ENCODE assay signal across 21 cellular contexts in the genomic region with DNA sequence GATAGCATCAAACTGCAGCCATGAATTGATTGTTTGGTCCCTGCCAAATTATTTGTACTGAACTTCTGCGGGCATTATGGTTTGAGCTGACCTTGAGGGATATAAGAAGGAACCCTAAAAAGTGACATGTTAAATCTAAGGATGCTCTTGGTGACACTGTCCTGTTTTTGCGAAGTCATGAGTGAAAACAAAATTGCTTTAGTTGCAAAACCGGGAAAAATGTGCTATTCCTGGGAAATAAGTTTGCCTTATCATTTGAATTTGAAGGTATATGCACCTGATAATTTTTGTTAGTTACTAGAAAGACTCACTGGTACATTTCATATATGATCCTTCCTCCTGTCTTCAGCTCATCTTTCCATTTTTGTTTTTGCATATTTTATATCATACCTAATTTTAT. TPM values are rescaled to one million over a fixed set of nuclear protein-coding genes. Genes with fewer than 3 reads are reported as not detected.
DNase-seq lines count a peak whose midpoint lies in the region; ATAC-seq, FAIRE-seq and TF ChIP-seq lines count a peak whose summit lies in the region.
"Had no signal": no experiment of that assay in that cellular context is flagged by ENCODE, and none has a peak within 500 bp of the region (broad histone marks: within the 10 kb centered on the region; RNA-seq: fewer than 3 reads in every experiment).

No MANE protein-coding gene starts in this region.

- POLR2A ChIA-PET in HepG2 (lab: Yijun Ruan, JAX): no interaction called here

- TF ChIP-seq EP300 in HepG2 (IDR thresholded peaks at IDR 0.05; ENCODE audit: low read depth in 2 of 2, low read length in 2 of 2) (no peak), HepG2 (CRISPR knock-in tag; IDR thresholded peaks at IDR 0.05; ENCODE audit: borderline replicate concordance) (no peak), esophagus muscularis mucosa (IDR thresholded peaks at IDR 0.05) (no peak)

- ATAC-seq in HepG2 (no peak), right lobe of liver (no peak), HG02981 (IDR thresholded peaks at IDR 0.05; ENCODE audit: unreplicated experiment) (no peak)
- ATAC-seq: GM12878 had no signal

- FAIRE-seq in HepG2 (lab: Jason Lieb, UNC): no peak
- FAIRE-seq: A204.1, G401.6, GM12878, GM12892, GM18507 had no signal

- H3K9me3 ChIP-seq in HepG2 (ENCODE audit: low read length) (no peaks in the 10 kb centered on the region), right lobe of liver (no peaks in the 10 kb centered on the region), esophagus muscularis mucosa (no peaks in the 10 kb centered on the region)
- H3K9me3 ChIP-seq: BE2C, BLaER1 had no signal

- H2AFZ ChIP-seq in HepG2 (ENCODE audit: low read length): no peak overlapping the region

- BruUV-seq in HepG2 (replicated peaks; lab: Mats Ljungman, UMichigan): no TSS peak

- CTCF ChIA-PET in HepG2 (lab: Yijun Ruan, JAX; ENCODE audit: low intra/inter-chr PET ratio, low total read pairs): no interaction called here

- H3K4me2 ChIP-seq in HepG2 (ENCODE audit: low read depth, low read length): no peak overlapping the region
- H3K4me2 ChIP-seq: BLaER1 had no signal

- H3K27me3 ChIP-seq in HepG2 (ENCODE audit: control insufficient read depth in 1 of 2, insufficient read depth in 2 of 2, low read length in 2 of 2): 0 out of 5 replicates have a peak, but pooled peaks cover 0 to 8% of the 10 kb centered on the region in 2 experiments
- no peaks in the 10 kb centered on the region for H3K27me3 ChIP-seq in right lobe of liver
- no peaks in the 10 kb centered on the region for H3K27me3 ChIP-seq in esophagus muscularis mucosa
- H3K27me3 ChIP-seq: BE2C, BLaER1 had no signal

- TF ChIP-seq CTCF in HepG2 (CRISPR knock-in tag; IDR thresholded peaks at IDR 0.05): no peak
- TF ChIP-seq CTCF in right lobe of liver (IDR thresholded peaks at IDR 0.05): no peak
- TF ChIP-seq CTCF in esophagus muscularis mucosa (IDR thresholded peaks at IDR 0.05): no peak

- no peak overlapping the region for H3K27ac ChIP-seq in HepG2 (ENCODE audit: extremely low read length, insufficient read depth, low read length)
- H3K27ac ChIP-seq in right lobe of liver: no peak overlapping the region
- peak overlapping the region; percentile 17 to 90 (median 86) for H3K27ac ChIP-seq in esophagus muscularis mucosa (replicated peaks in 1 of 4)
- H3K27ac ChIP-seq: BLaER1 had no signal

- H4K20me1 ChIP-seq in HepG2 (ENCODE audit: insufficient read depth, low read length): no peaks in the 10 kb centered on the region
- H4K20me1 ChIP-seq: BLaER1 had no signal

- no peak overlapping the region for H3K4me3 ChIP-seq in HepG2 (replicated peaks in 1 of 3; ENCODE audit: insufficient read depth in 1 of 3, low read depth in 2 of 3, low read length in 3 of 3)
- H3K4me3 ChIP-seq in right lobe of liver: no peak overlapping the region
- H3K4me3 ChIP-seq in esophagus muscularis mucosa: no peak overlapping the region
- H3K4me3 ChIP-seq: BLaER1, GM12878 had no signal

- no peak for TF ChIP-seq RAD21 in HepG2 (CRISPR knock-in tag; IDR thresholded peaks at IDR 0.05)

- in situ Hi-C loops in HepG2 (cut with HindIII; ENCODE audit: extremely low pct_ligation_motif_present, low pct_unique_long_range_greater_than_20kb): no loop called here

- TF ChIP-seq POLR2A in HepG2 (IDR thresholded peaks at IDR 0.05; ENCODE audit: insufficient read depth in 1 of 2, low read depth in 2 of 2, low read length in 2 of 2): no peak
- no peak for TF ChIP-seq POLR2A in right lobe of liver (IDR thresholded peaks at IDR 0.05)
- no peak for TF ChIP-seq POLR2A in esophagus muscularis mucosa (IDR thresholded peaks at IDR 0.05; ENCODE audit: low read depth)

- intact Hi-C loops in HepG2 (cut with micrococcal nuclease; ENCODE audit: unreplicated experiment): no loop called here
- intact Hi-C loops in right lobe of liver (cut with DNase I): no loop called here
- intact Hi-C loops in esophagus muscularis mucosa (cut with DNase I): no loop called here

- H3K36me3 ChIP-seq in HepG2 (replicated peaks in 1 of 2; ENCODE audit: control insufficient read depth in 1 of 2, insufficient read depth in 2 of 2, low read length in 2 of 2) (no peaks in the 10 kb centered on the region), right lobe of liver (no peaks in the 10 kb centered on the region), esophagus muscularis mucosa (peaks cover 0 to 20% (median 2%) of the 10 kb centered on the region in 4 donors)
- H3K36me3 ChIP-seq: BLaER1 had no signal

- H3K9ac ChIP-seq in HepG2 (ENCODE audit: insufficient read depth, low read depth, low read length): no peak overlapping the region
- H3K9ac ChIP-seq: BLaER1 had no signal

- H3K4me1 ChIP-seq in HepG2 (ENCODE audit: insufficient read depth, low read length) (no peaks in the 10 kb centered on the region), right lobe of liver (no peaks in the 10 kb centered on the region), esophagus muscularis mucosa (peaks cover 0 to 77% (median 58%) of the 10 kb centered on the region in 4 donors)
- H3K4me1 ChIP-seq: BE2C, BLaER1 had no signal

- DNase-seq in HepG2 (ENCODE audit: low spot score) (no peak), right lobe of liver (no peak), esophagus muscularis mucosa (ENCODE audit: extremely low spot score) (no peak), GF-D8 (lab: John Stamatoyannopoulos, UW) (no peak)
- DNase-seq: 8988T; ACHN; BE2C; C1 segment of cervical spinal cord; CD4-positive, alpha-beta memory T cell; CD4-positive, CD25-positive, alpha-beta regulatory T cell; CD8-positive, alpha-beta memory T cell; COR-L47; DMS79 treated with DMSO at 0.1 percent for 48 hours had no signal

- no peaks in the 10 kb centered on the region for H3K79me2 ChIP-seq in HepG2 (ENCODE audit: insufficient read depth, low read length)

- WGBS in HepG2 (ENCODE audit: low lambda C conversion rate): 2% methylated on average over 3 of the region's 3 CpGs
- WGBS in right lobe of liver (ENCODE audit: insufficient coverage, low coverage, low lambda C conversion rate, missing lambda C conversion rate): 86% methylated on average over 3 of the region's 3 CpGs
- 90% methylated on average over 3 of the region's 3 CpGs for WGBS in esophagus muscularis mucosa

TF ChIP-seq in HepG2, 621 proteins besides CTCF, POLR2A, EP300 and RAD21:
- TF ChIP-seq MAFF (IDR thresholded peaks at IDR 0.05; ENCODE audit: low read depth, low read length) (peak; percentile 55), MAFK (conservative IDR thresholded peaks at IDR 0.05 in 1 of 2, IDR thresholded peaks at IDR 0.05 in 1 of 2; ENCODE audit: low read length in 2 of 2) (peak; percentile 51 to 75; a peak in 3 of 4 replicates), FOXJ3 (CRISPR knock-in tag; IDR thresholded peaks at IDR 0.05; ENCODE audit: borderline replicate concordance) (no peak)

RNA-seq across cellular contexts. Expression of a gene that starts 7.8 kb away (rescaled TPM):
- total RNA-seq in HepG2 (2016; rRNA removed; fragmentation: Illumina TruSeq; extraction: Trizol) (not detected in 2 replicates), right lobe of liver (under 1 TPM in 4 of 6 experiments, not detected in 2; 0.06 to 0.33 (median 0.16) TPM), esophagus muscularis mucosa (10 to 100 TPM; 19.1 to 41.5 (median 29.7) TPM)
- total RNA-seq in HepG2 (2016; cell fraction: cytosol; rRNA removed; fragmentation: Illumina TruSeq; extraction: Trizol; ENCODE audit: low read depth): not detected in 2 replicates
- total RNA-seq in HepG2 (2016; cell fraction: insoluble cytoplasmic fraction; rRNA removed; fragmentation: Illumina TruSeq; extraction: Trizol): not detected in 2 replicates
- total RNA-seq in HepG2 (2016; cell fraction: membrane; rRNA removed; fragmentation: Illumina TruSeq; extraction: Trizol): not detected in 2 replicates
- total RNA-seq in HepG2 (2016; cell fraction: nucleus; rRNA removed; fragmentation: Illumina TruSeq; extraction: Trizol): not detected in 2 replicates
- polyA plus RNA-seq in HepG2 (2011; rRNA removed): not detected in 2 replicates
- not detected in 2 replicates for polyA plus RNA-seq in HepG2 (2011; cell fraction: cytosol; rRNA removed)
- polyA plus RNA-seq in HepG2 (2011; cell fraction: nucleus; rRNA removed): 0.05 TPM in 1 of 2 replicates, not detected in the other
- polyA plus RNA-seq in HepG2 (2012): not detected in 2 replicates
- polyA plus RNA-seq in HepG2 (2016; cell fraction: cytosol; fragmentation: Illumina TruSeq; extraction: Trizol; ENCODE audit: low read depth): not detected in 2 replicates
- polyA plus RNA-seq in HepG2 (2016; cell fraction: insoluble cytoplasmic fraction; fragmentation: Illumina TruSeq; extraction: Trizol; ENCODE audit: low read depth): not detected in 2 replicates
- not detected in 2 replicates for polyA plus RNA-seq in HepG2 (2016; cell fraction: membrane; fragmentation: Illumina TruSeq; extraction: Trizol; ENCODE audit: low read depth)
- polyA plus RNA-seq in HepG2 (2016; cell fraction: nucleus; fragmentation: Illumina TruSeq; extraction: Trizol; ENCODE audit: insufficient read depth, low read depth): not detected in 2 replicates
- polyA minus RNA-seq in HepG2 (2011; rRNA and poly(A)+ RNA removed; ENCODE audit: low replicate concordance): not detected in 2 replicates
- not detected in 2 replicates for polyA minus RNA-seq in HepG2 (2011; cell fraction: cytosol; rRNA and poly(A)+ RNA removed)
- polyA minus RNA-seq in HepG2 (2011; cell fraction: nucleus; rRNA and poly(A)+ RNA removed): not detected in 2 replicates
- polyA plus RNA-seq: CD14-positive monocyte had no signal

Comparison
In these comparisons a context has a peak if more than half of its experiments do, and no peak if none do; other contexts are left out.
1. H3K27ac ChIP-seq: peak in esophagus muscularis mucosa (4 of 4); none in HepG2 (single experiment) and right lobe of liver (0 of 3).
2. RNA of a gene that starts 7.8 kb away (total RNA-seq): 19.1 to 41.5 TPM in esophagus muscularis mucosa; 0.06 to 0.33 TPM in right lobe of liver and not detected in HepG2; every median in the first group is over 10 times any median in the second.